Comparison of ENCODE assay signal across 1 cellular context in the genomic region with DNA sequence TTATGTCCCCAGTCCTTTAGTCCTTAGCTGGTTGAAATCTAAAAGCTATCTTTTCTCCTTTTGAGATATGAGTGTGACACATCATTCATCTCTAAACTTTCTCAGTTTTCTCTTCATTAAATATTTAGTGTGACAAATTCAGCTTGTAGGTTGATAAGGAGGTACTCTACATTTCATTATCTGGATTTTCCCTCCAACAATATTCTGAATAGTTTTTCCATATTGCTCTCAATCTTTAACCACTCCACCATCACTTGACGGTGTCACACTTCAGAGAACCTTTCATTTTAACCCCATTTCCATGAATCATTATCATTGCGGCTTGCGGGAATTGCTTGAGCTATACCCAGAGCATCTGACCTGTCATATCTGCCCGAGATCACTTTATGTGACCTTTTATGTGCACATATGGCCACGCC.
TF ChIP-seq lines count a peak whose summit lies in the region.

No MANE protein-coding gene starts in this region.

TF ChIP-seq in HCT116, 20 proteins besides CTCF, POLR2A, EP300 and RAD21 (continued from another document):
- no peak for TF ChIP-seq EZH2 (IDR thresholded peaks at IDR 0.05)
- no peak for TF ChIP-seq SRF (IDR thresholded peaks at IDR 0.05; ENCODE audit: low read depth)
- TF ChIP-seq JUND (IDR thresholded peaks at IDR 0.05): no peak
- TF ChIP-seq, protein P1, sequence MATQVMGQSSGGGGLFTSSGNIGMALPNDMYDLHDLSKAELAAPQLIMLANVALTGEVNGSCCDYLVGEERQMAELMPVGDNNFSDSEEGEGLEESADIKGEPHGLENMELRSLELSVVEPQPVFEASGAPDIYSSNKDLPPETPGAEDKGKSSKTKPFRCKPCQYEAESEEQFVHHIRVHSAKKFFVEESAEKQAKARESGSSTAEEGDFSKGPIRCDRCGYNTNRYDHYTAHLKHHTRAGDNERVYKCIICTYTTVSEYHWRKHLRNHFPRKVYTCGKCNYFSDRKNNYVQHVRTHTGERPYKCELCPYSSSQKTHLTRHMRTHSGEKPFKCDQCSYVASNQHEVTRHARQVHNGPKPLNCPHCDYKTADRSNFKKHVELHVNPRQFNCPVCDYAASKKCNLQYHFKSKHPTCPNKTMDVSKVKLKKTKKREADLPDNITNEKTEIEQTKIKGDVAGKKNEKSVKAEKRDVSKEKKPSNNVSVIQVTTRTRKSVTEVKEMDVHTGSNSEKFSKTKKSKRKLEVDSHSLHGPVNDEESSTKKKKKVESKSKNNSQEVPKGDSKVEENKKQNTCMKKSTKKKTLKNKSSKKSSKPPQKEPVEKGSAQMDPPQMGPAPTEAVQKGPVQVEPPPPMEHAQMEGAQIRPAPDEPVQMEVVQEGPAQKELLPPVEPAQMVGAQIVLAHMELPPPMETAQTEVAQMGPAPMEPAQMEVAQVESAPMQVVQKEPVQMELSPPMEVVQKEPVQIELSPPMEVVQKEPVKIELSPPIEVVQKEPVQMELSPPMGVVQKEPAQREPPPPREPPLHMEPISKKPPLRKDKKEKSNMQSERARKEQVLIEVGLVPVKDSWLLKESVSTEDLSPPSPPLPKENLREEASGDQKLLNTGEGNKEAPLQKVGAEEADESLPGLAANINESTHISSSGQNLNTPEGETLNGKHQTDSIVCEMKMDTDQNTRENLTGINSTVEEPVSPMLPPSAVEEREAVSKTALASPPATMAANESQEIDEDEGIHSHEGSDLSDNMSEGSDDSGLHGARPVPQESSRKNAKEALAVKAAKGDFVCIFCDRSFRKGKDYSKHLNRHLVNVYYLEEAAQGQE (IDR thresholded peaks at IDR 0.05; ENCODE audit: low read depth): no peak
- TF ChIP-seq ELF1 (IDR thresholded peaks at IDR 0.05; ENCODE audit: borderline replicate concordance, low read depth): no peak
- no peak for TF ChIP-seq ZBTB33 (IDR thresholded peaks at IDR 0.05; ENCODE audit: extremely low read depth, insufficient replicate concordance, low read length)
- TF ChIP-seq TCF7L2 (IDR thresholded peaks at IDR 0.05; ENCODE audit: borderline replicate concordance, extremely low read depth, insufficient read depth, insufficient read length): no peak
- TF ChIP-seq YY1 (IDR thresholded peaks at IDR 0.05; ENCODE audit: extremely low read depth, insufficient replicate concordance, low read depth, low read length): no peak
- TF ChIP-seq CBX3 (IDR thresholded peaks at IDR 0.05; ENCODE audit: low read depth): no peak
- no peak for TF ChIP-seq SP1 (IDR thresholded peaks at IDR 0.05; ENCODE audit: low read depth)
- TF ChIP-seq ZFX (IDR thresholded peaks at IDR 0.05): no peak
- TF ChIP-seq POLR2AphosphoS5 (IDR thresholded peaks at IDR 0.05; ENCODE audit: low read depth, low read length): no peak
- no peak for TF ChIP-seq FOSL1 (IDR thresholded peaks at IDR 0.05; ENCODE audit: low read depth)
- TF ChIP-seq ZNF274 (IDR thresholded peaks at IDR 0.05; ENCODE audit: low read depth, low read length): no peak
- no peak for TF ChIP-seq SIN3A (IDR thresholded peaks at IDR 0.05; ENCODE audit: low read depth)
- TF ChIP-seq EGR1 (IDR thresholded peaks at IDR 0.05; ENCODE audit: low read depth): no peak
